In the genomic region with DNA sequence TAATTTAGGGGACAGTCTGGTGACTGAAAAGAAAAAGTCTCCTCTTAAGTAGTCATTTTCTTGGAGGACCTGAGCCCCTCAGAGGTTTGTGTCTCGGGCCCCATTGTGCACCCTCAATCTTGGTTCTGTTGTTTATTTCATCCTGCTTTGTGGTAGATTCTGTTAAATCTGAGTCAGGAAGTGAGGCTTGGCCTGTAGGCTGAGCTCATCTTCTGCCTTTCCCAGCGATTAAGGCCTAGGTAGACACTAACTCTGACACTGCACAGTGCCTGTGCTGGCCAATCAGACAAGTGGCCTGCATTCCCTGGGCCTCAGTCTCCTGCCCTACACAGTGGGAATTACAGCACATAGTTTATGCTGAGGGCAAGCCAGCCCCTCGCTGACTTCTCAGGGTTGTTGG, we compare ENCODE assay signal across 29 cellular contexts.
DNase-seq lines count a peak whose midpoint lies in the region; ATAC-seq, FAIRE-seq and TF ChIP-seq lines count a peak whose summit lies in the region.
"Had no signal": no experiment of that assay in that cellular context is flagged by ENCODE, and none has a peak within 500 bp of the region (broad histone marks: within the 10 kb centered on the region; RNA-seq: fewer than 3 reads in every experiment).

No MANE protein-coding gene starts in this region.

- H3K79me1 ChIP-seq in IMR-90 (ENCODE audit: low read depth in 1 of 2, low read length in 2 of 2) = peaks cover 32 to 88% of the 10 kb centered on the region in 2 experiments

- peak overlapping the region; percentile 3 for H3K27ac Mint-ChIP-seq in neural crest cell (ENCODE audit: unreplicated experiment)
- H3K27ac Mint-ChIP-seq: B cell; CD8-positive, alpha-beta T cell; IgD-negative memory B cell had no signal

- peak overlapping the region; percentile 6; the same call in 1 of the 2 replicates for H3K18ac ChIP-seq in IMR-90 (ENCODE audit: low read depth, low read length)

- peak overlapping the region; percentile 69 for H3K14ac ChIP-seq in IMR-90 (replicated peaks; ENCODE audit: low read depth, low read length)

- in situ Hi-C loops in IMR-90 (cut with MboI; ENCODE audit: low sequenced_read_pairs) = no loop called here

- H2BK15ac ChIP-seq in IMR-90 (ENCODE audit: low read depth, low read length) = peak overlapping the region; percentile 61; the same call in 2 of the 3 replicates

- no peak for TF ChIP-seq RAD21 in IMR-90 (IDR thresholded peaks at IDR 0.05; ENCODE audit: low read length)

- H3K4me2 ChIP-seq in IMR-90 (ENCODE audit: low read depth, low read length) = no peak overlapping the region
- H3K4me2 ChIP-seq in PC-9 = no peak overlapping the region
- H3K4me2 ChIP-seq: KMS-11, SK-N-SH had no signal

- no peaks in the 10 kb centered on the region for H3K9me3 Mint-ChIP-seq in neural crest cell
- H3K9me3 Mint-ChIP-seq: CD8-positive, alpha-beta T cell; IgD-negative memory B cell had no signal

- no peak overlapping the region for H2AFZ ChIP-seq in IMR-90 (replicated peaks; ENCODE audit: low read length, poor library complexity)
- H2AFZ ChIP-seq in PC-9 = no peak overlapping the region
- H2AFZ ChIP-seq: GM23248 had no signal

- no peaks in the 10 kb centered on the region for H3K27me3 Mint-ChIP-seq in neural crest cell (ENCODE audit: low read depth)
- H3K27me3 Mint-ChIP-seq: B cell, IgD-negative memory B cell had no signal

- no peak for FAIRE-seq in HTR-8/SVneo (lab: Jason Lieb, UNC)
- FAIRE-seq: GM12891 had no signal

- H3K27ac ChIP-seq in IMR-90 (ENCODE audit: insufficient read depth, low read length) (peak overlapping the region; percentile 68), PC-9 (no peak overlapping the region)
- H3K27ac ChIP-seq: C4-2B, GM23248, KMS-11, Peyer's patch had no signal

- no peak overlapping the region for H3K4me3 Mint-ChIP-seq in neural crest cell
- H3K4me3 Mint-ChIP-seq: B cell; CD8-positive, alpha-beta T cell; IgD-negative memory B cell had no signal

- H3K4me3 ChIP-seq in IMR-90 (ENCODE audit: insufficient read depth, low read depth, low read length) (no peak overlapping the region), PC-9 (no peak overlapping the region)
- H3K4me3 ChIP-seq: GM23248, HAP-1, Peyer's patch had no signal

- H3K36me3 Mint-ChIP-seq in neural crest cell (ENCODE audit: low read depth) = peaks cover 3% of the 10 kb centered on the region
- H3K36me3 Mint-ChIP-seq: CD8-positive, alpha-beta T cell had no signal

- peak overlapping the region; percentile 96 for H2AK5ac ChIP-seq in IMR-90 (ENCODE audit: low read depth, low read length)

- H3K23ac ChIP-seq in IMR-90 (ENCODE audit: low read depth, low read length) = no peak overlapping the region

- H3K9me2 ChIP-seq in PC-9 (ENCODE audit: insufficient read depth) = no peaks in the 10 kb centered on the region
- H3K9me2 ChIP-seq: SK-N-SH had no signal

- WGBS in IMR-90 (ENCODE audit: extremely low coverage in 2 of 2, insufficient read length in 1 of 2), 2 experiments = 60% methylated on average over 1 of the region's 3 CpGs; no CpG with 5 or more reads in 1 of the 2 experiments

- H2BK5ac ChIP-seq in IMR-90 (ENCODE audit: low read depth, low read length, poor library complexity, severe bottlenecking) = peak overlapping the region; percentile 83

- peak overlapping the region; percentile 51 for H4K5ac ChIP-seq in IMR-90 (ENCODE audit: low read depth, low read length)

- peaks cover 47% of the 10 kb centered on the region for H4K20me1 ChIP-seq in IMR-90 (ENCODE audit: insufficient read depth, low read length)
- 0 out of 2 replicates have a peak, but pooled peaks cover 3% of the 10 kb centered on the region for H4K20me1 ChIP-seq in PC-9 (ENCODE audit: insufficient read depth)

- H3K56ac ChIP-seq in IMR-90 (ENCODE audit: extremely low read depth, insufficient read depth, low read length) = no peak overlapping the region

- peak; percentile 66 for DNase-seq in IMR-90
- peak; percentile 41 for DNase-seq in amniotic epithelial cell (ENCODE audit: low read depth)
- no peak for DNase-seq in neural crest cell (ENCODE audit: low read depth, low spot score)
- no peak for DNase-seq in HTR-8/SVneo (ENCODE audit: insufficient read length, low spot score)
- no peak for DNase-seq in PC-9
- DNase-seq in amniotic stem cell (lab: John Stamatoyannopoulos, UW) = no peak
- DNase-seq in NOMO-1 treated with DMSO at 0.1 percent for 48 hours (lab: John Stamatoyannopoulos, UW; ENCODE audit: unreplicated experiment) = no peak
- DNase-seq: Caco-2; CD8-positive, alpha-beta T cell; GF-D8; GM23248; NCI-H1048; NCI-H1417; NCI-H1694; NCI-H2081; NCI-H2171; NCI-H226; NCI-H510A; NCI-H69; Peyer's patch; SIG-M5; SK-N-SH; SW 1271 had no signal

- dilution Hi-C loops in IMR-90 (cut with HindIII; ENCODE audit: low sequenced_read_pairs, unreplicated experiment) = no loop called here

- CTCF ChIA-PET in IMR-90 (lab: Yijun Ruan, JAX) = interaction anchor here (0.6 to 1.8 kb wide), 3 partner anchors 11 to 143 kb away, joined by 3 to 5 read pairs (median 3); no protein-coding TSS in a partner anchor
- CTCF ChIA-PET in PC-9 (lab: Charles Lee) = no interaction called here

- POLR2A ChIA-PET in IMR-90 (lab: Charles Lee; ENCODE audit: unreplicated experiment) (no interaction called here), PC-9 (lab: Charles Lee; ENCODE audit: unreplicated experiment) (no interaction called here)

- H3K4me1 ChIP-seq in IMR-90 (ENCODE audit: control insufficient read depth, insufficient read depth, low read length) (peaks cover 41% of the 10 kb centered on the region), PC-9 (replicated peaks; ENCODE audit: insufficient read depth) (peaks cover 23% of the 10 kb centered on the region)
- H3K4me1 ChIP-seq: Caco-2, HAP-1 had no signal

- H3K36me3 ChIP-seq in IMR-90 (ENCODE audit: control insufficient read depth, insufficient read depth, low read length) (peaks cover 18% of the 10 kb centered on the region), PC-9 (ENCODE audit: low read depth) (no peaks in the 10 kb centered on the region)
- H3K36me3 ChIP-seq: HAP-1, Peyer's patch had no signal

- no peaks in the 10 kb centered on the region for H3K9me3 ChIP-seq in IMR-90 (ENCODE audit: control insufficient read depth, insufficient read depth, low read length)
- no peaks in the 10 kb centered on the region for H3K9me3 ChIP-seq in PC-9 (ENCODE audit: insufficient read depth, low read depth)
- H3K9me3 ChIP-seq: Caco-2, HAP-1, Peyer's patch, SK-N-SH had no signal

- H2BK120ac ChIP-seq in IMR-90 (ENCODE audit: low read depth, low read length) = peak overlapping the region; percentile 58

- no peaks in the 10 kb centered on the region for H3K79me2 ChIP-seq in PC-9 (ENCODE audit: low read depth)

- peak overlapping the region; percentile 47 for H2BK20ac ChIP-seq in IMR-90 (ENCODE audit: low read depth, low read length)

- H3K4ac ChIP-seq in IMR-90 (ENCODE audit: low read depth, low read length) = peak overlapping the region; percentile 88

- H4K91ac ChIP-seq in IMR-90 (ENCODE audit: insufficient read depth, low read depth, low read length) = peak overlapping the region; percentile 74

- H2AK9ac ChIP-seq in IMR-90 (replicated peaks; ENCODE audit: low read depth, low read length, poor library complexity) = peak overlapping the region; percentile 10

- TF ChIP-seq POLR2A in IMR-90 (IDR thresholded peaks at IDR 0.05; ENCODE audit: low read depth, low read length) = no peak

- peak overlapping the region; percentile 58 for H3K9ac ChIP-seq in IMR-90 (ENCODE audit: low read depth, low read length)
- H3K9ac ChIP-seq: GM23248, KMS-11, SK-N-SH had no signal

- BruUV-seq in IMR-90 (replicated peaks; lab: Mats Ljungman, UMichigan) (no TSS peak), PC-9 (replicated peaks; lab: Mats Ljungman, UMichigan) (no TSS peak)

- no peak for TF ChIP-seq CTCF in IMR-90 (conservative IDR thresholded peaks at IDR 0.05; ENCODE audit: low read depth, low read length)
- no peak for TF ChIP-seq CTCF in neural crest cell (conservative IDR thresholded peaks at IDR 0.05)
- TF ChIP-seq CTCF in PC-9 (conservative IDR thresholded peaks at IDR 0.05) = no peak

- peaks cover 51% of the 10 kb centered on the region for H3K9me1 ChIP-seq in IMR-90 (ENCODE audit: insufficient read depth, low read length)

- peaks cover 5% of the 10 kb centered on the region for H3K4me1 Mint-ChIP-seq in neural crest cell

- intact Hi-C loops in IMR-90 (cut with micrococcal nuclease) = no loop called here
- intact Hi-C loops in PC-9 (cut with micrococcal nuclease; ENCODE audit: unreplicated experiment) = no loop called here

- H3F3A ChIP-seq in PC-9 (ENCODE audit: insufficient read depth, low read depth) = peaks cover 19% of the 10 kb centered on the region; the same call in 1 of the 2 replicates

- H3K27me3 ChIP-seq in IMR-90 (ENCODE audit: control insufficient read depth, insufficient read depth, low read length) (no peaks in the 10 kb centered on the region), PC-9 (ENCODE audit: insufficient read depth, low read depth) (no peaks in the 10 kb centered on the region)
- H3K27me3 ChIP-seq: Peyer's patch had no signal

- H4K8ac ChIP-seq in IMR-90 (ENCODE audit: low read depth in 2 of 2, low read length in 2 of 2) = peak overlapping the region; percentile 23 to 30

- ATAC-seq in IMR-90 (ENCODE audit: low read depth) = peak; percentile 25; the same call in 1 of the 2 replicates
- ATAC-seq: CD8-positive, alpha-beta T cell had no signal

TF ChIP-seq in IMR-90, 13 proteins besides CTCF, POLR2A, EP300 and RAD21 (continues in another document):
- TF ChIP-seq NFE2L2 (IDR thresholded peaks at IDR 0.05; ENCODE audit: low read depth, low read length) = no peak
- no peak for TF ChIP-seq MAZ (IDR thresholded peaks at IDR 0.05; ENCODE audit: borderline replicate concordance, low read depth, low read length)
- TF ChIP-seq BHLHE40 (IDR thresholded peaks at IDR 0.05; ENCODE audit: low read depth, low read length) = no peak
- TF ChIP-seq, protein P1, sequence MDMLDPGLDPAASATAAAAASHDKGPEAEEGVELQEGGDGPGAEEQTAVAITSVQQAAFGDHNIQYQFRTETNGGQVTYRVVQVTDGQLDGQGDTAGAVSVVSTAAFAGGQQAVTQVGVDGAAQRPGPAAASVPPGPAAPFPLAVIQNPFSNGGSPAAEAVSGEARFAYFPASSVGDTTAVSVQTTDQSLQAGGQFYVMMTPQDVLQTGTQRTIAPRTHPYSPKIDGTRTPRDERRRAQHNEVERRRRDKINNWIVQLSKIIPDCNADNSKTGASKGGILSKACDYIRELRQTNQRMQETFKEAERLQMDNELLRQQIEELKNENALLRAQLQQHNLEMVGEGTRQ (IDR thresholded peaks at IDR 0.05; ENCODE audit: low read depth, low read length) = no peak
- TF ChIP-seq MXI1 (IDR thresholded peaks at IDR 0.05; ENCODE audit: borderline replicate concordance, low read depth, low read length) = no peak
- TF ChIP-seq SMC3 (IDR thresholded peaks at IDR 0.05; ENCODE audit: low read depth, low read length) = no peak
- no peak for TF ChIP-seq CHD1 (IDR thresholded peaks at IDR 0.05; ENCODE audit: low read depth, low read length)

Comparison
In these comparisons a context has a peak if more than half of its experiments do, and no peak if none do; other contexts are left out.
1. DNase-seq: peak in IMR-90 (single experiment) and amniotic epithelial cell (single experiment); none in neural crest cell (single experiment), HTR-8/SVneo (single experiment), PC-9 (0 of 2), amniotic stem cell (single experiment) and NOMO-1 treated with DMSO at 0.1 percent for 48 hours (single experiment).